Comparison of ENCODE assay signal across 1 cellular context in the genomic region with DNA sequence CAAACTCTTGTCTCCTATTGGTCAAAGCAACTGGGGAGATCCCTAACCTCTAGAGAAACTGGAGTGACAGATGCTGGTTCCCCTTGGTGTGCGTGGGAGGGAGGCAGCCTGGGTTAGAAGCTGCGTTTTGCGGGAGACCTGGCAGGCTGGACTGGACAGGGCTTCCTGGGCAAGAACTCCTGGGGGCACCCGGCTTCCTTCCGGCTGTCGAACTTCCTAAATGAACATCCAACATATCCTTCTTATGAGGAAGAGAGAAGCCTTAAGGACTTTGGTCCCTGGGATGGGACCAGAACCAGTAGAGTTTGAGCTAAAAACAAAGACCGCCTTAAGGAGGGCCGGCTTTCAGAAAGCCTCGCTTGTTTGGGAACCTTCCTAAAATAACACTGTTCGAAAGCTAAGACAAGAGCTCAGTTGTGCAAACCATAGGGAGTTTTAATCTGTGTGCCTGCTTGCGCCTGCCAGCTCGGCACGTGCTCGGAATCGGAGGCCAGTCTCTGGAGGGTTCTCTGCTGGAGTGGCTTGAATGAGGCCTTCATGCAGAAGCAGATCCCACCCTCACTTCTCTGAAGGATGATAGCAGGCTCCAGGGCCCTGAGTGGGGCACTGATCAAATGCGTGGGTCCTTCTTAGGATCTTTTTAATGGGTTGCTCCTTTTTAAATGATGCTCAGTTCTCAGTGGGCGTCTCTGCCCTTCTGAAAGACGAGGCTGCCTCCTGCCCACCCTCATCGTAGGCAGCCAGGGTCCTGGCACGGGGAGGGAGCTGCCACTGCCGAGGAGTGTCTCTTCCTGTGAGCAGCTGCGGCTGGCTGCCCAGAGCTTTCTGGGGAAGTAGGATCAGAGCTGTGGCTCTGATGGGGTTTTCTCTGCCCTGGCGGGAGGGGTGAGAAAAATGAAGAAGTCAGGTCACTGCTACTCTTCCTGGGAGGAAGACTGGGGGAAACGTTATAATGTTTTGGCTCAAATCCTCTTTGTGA.
TF ChIP-seq lines count a peak whose summit lies in the region.

No MANE protein-coding gene starts in this region.

TF ChIP-seq in HepG2, 621 proteins besides CTCF, POLR2A, EP300 and RAD21:
- TF ChIP-seq, protein P1, sequence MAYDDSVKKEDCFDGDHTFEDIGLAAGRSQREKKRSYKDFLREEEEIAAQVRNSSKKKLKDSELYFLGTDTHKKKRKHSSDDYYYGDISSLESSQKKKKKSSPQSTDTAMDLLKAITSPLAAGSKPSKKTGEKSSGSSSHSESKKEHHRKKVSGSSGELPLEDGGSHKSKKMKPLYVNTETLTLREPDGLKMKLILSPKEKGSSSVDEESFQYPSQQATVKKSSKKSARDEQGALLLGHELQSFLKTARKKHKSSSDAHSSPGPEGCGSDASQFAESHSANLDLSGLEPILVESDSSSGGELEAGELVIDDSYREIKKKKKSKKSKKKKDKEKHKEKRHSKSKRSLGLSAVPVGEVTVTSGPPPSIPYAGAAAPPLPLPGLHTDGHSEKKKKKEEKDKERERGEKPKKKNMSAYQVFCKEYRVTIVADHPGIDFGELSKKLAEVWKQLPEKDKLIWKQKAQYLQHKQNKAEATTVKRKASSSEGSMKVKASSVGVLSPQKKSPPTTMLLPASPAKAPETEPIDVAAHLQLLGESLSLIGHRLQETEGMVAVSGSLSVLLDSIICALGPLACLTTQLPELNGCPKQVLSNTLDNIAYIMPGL (CRISPR knock-in tag; IDR thresholded peaks at IDR 0.05; ENCODE audit: borderline replicate concordance in 1 of 2, low read depth in 1 of 2), result no peak
- TF ChIP-seq, protein P2, sequence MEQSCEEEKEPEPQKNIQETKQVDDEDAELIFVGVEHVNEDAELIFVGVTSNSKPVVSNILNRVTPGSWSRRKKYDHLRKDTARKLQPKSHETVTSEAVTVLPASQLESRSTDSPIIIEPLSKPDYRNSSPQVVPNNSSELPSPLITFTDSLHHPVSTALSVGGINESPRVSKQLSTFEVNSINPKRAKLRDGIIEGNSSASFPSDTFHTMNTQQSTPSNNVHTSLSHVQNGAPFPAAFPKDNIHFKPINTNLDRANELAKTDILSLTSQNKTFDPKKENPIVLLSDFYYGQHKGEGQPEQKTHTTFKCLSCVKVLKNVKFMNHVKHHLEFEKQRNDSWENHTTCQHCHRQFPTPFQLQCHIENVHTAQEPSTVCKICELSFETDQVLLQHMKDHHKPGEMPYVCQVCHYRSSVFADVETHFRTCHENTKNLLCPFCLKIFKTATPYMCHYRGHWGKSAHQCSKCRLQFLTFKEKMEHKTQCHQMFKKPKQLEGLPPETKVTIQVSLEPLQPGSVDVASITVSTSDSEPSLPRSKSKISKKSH (CRISPR knock-in tag; IDR thresholded peaks at IDR 0.05; ENCODE audit: borderline replicate concordance), result no peak
- TF ChIP-seq, protein P3, sequence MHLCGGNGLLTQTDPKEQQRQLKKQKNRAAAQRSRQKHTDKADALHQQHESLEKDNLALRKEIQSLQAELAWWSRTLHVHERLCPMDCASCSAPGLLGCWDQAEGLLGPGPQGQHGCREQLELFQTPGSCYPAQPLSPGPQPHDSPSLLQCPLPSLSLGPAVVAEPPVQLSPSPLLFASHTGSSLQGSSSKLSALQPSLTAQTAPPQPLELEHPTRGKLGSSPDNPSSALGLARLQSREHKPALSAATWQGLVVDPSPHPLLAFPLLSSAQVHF (CRISPR knock-in tag; IDR thresholded peaks at IDR 0.05), result no peak
- TF ChIP-seq SRF (IDR thresholded peaks at IDR 0.05; ENCODE audit: low read depth, low read length), result no peak
